Comparison of ENCODE assay signal across 8 cellular contexts in genomic region chr19:10769533-10770491, GRCh38. TPM values are rescaled to one million over a fixed set of nuclear protein-coding genes. Genes with fewer than 3 reads are reported as not detected.
DNase-seq lines count a peak whose midpoint lies in the region; ATAC-seq and TF ChIP-seq lines count a peak whose summit lies in the region.

No MANE protein-coding gene starts in this region.

- no peak for ATAC-seq in GM21619 (IDR thresholded peaks at IDR 0.05; ENCODE audit: unreplicated experiment)
- ATAC-seq in HG02970 (IDR thresholded peaks at IDR 0.05; ENCODE audit: low FRiP score, unreplicated experiment): no peak

- DNase-seq in AG04450 (ENCODE audit: low read depth, low spot score): no peak
- DNase-seq in Karpas-422: peak; percentile 59
- DNase-seq in choroid plexus epithelial cell (ENCODE audit: low read depth): peak; percentile 54
- peak; percentile 27 to 54 for DNase-seq in tibial nerve (ENCODE audit: low spot score in 2 of 2)
- no peak for DNase-seq in progenitor cell of endocrine pancreas (ENCODE audit: low spot score, unreplicated experiment)

- H3K4me1 ChIP-seq in Karpas-422 (ENCODE audit: low read length) (no peaks in the 10 kb centered on the region), liver (ENCODE audit: control insufficient read depth in 4 of 4, insufficient read depth in 4 of 4, low read length in 3 of 4) (peaks cover 27 to 54% (median 49%) of the 10 kb centered on the region in 4 donors), tibial nerve (peaks cover 0 to 53% (median 29%) of the 10 kb centered on the region in 4 donors)

- 51% methylated on average over 21 of the region's 21 CpGs for WGBS in liver
- WGBS in tibial nerve, 2 donors: 59 to 61% methylated on average over 16 to 21 of the region's 21 CpGs

- H3K27me3 ChIP-seq in AG04450 (ENCODE audit: control insufficient read depth, insufficient read depth, low read length) (no peaks in the 10 kb centered on the region), Karpas-422 (ENCODE audit: low read length) (no peaks in the 10 kb centered on the region), liver (ENCODE audit: control insufficient read depth in 4 of 4, insufficient read depth in 4 of 4, low read length in 3 of 4) (no peaks in the 10 kb centered on the region), tibial nerve (no peaks in the 10 kb centered on the region)

- no peak overlapping the region for H3K4me3 Mint-ChIP-seq in progenitor cell of endocrine pancreas (ENCODE audit: low read depth)

- H3K27ac Mint-ChIP-seq in progenitor cell of endocrine pancreas: no peak overlapping the region

- H3K4me1 Mint-ChIP-seq in progenitor cell of endocrine pancreas (ENCODE audit: low read depth): no peaks in the 10 kb centered on the region

- H3K27ac ChIP-seq in AG04450 (ENCODE audit: low read depth, low read length) (no peak overlapping the region), Karpas-422 (ENCODE audit: low read length) (no peak overlapping the region), liver (ENCODE audit: low read depth in 1 of 2, low read length in 2 of 2) (peak overlapping the region; percentile 69 to 79), tibial nerve (peak overlapping the region in 3 of 4 donors; percentile 13 to 85 (median 72))

- H3K4me3 ChIP-seq in AG04450 (ENCODE audit: low read depth, low read length): no peak overlapping the region
- H3K4me3 ChIP-seq in Karpas-422 (ENCODE audit: low read length): no peak overlapping the region
- no peak overlapping the region for H3K4me3 ChIP-seq in choroid plexus epithelial cell (ENCODE audit: low read depth, low read length)
- H3K4me3 ChIP-seq in liver (ENCODE audit: low read depth in 1 of 3, low read length in 3 of 3): no peak overlapping the region
- no peak overlapping the region for H3K4me3 ChIP-seq in tibial nerve

- H3K36me3 ChIP-seq in Karpas-422 (ENCODE audit: insufficient read depth, low read length): peaks cover 3% of the 10 kb centered on the region; the same call in 1 of the 2 replicates
- H3K36me3 ChIP-seq in liver (ENCODE audit: control insufficient read depth in 4 of 4, insufficient read depth in 3 of 4, low read depth in 1 of 4, low read length in 3 of 4): peaks cover 0 to 12% (median 6%) of the 10 kb centered on the region in 4 donors
- peaks cover 0 to 25% (median 3%) of the 10 kb centered on the region in 3 donors for H3K36me3 ChIP-seq in tibial nerve

- no peaks in the 10 kb centered on the region for H3K9me3 Mint-ChIP-seq in progenitor cell of endocrine pancreas (ENCODE audit: low read depth)

- H4K20me1 ChIP-seq in Karpas-422 (ENCODE audit: insufficient read depth, low read depth, low read length): no peaks in the 10 kb centered on the region

- TF ChIP-seq RAD21 in liver (IDR thresholded peaks at IDR 0.05): peak; percentile 71 to 80

- peaks cover 8% of the 10 kb centered on the region for H3K36me3 Mint-ChIP-seq in progenitor cell of endocrine pancreas (ENCODE audit: insufficient read depth)

- no peak for TF ChIP-seq POLR2A in tibial nerve (IDR thresholded peaks at IDR 0.05)

- H3K27me3 Mint-ChIP-seq in progenitor cell of endocrine pancreas: no peaks in the 10 kb centered on the region

- no peaks in the 10 kb centered on the region for H3K9me3 ChIP-seq in AG04450 (ENCODE audit: control insufficient read depth, insufficient read depth, low read length)
- H3K9me3 ChIP-seq in Karpas-422 (ENCODE audit: low read length): no peaks in the 10 kb centered on the region
- no peaks in the 10 kb centered on the region for H3K9me3 ChIP-seq in liver (ENCODE audit: control insufficient read depth in 4 of 4, low read length in 3 of 4)
- H3K9me3 ChIP-seq in tibial nerve: no peaks in the 10 kb centered on the region

- H3K4me2 ChIP-seq in Karpas-422 (ENCODE audit: low read depth, low read length, poor library complexity, severe bottlenecking): no peak overlapping the region

- peak in 1 of 2 donors; percentile 10 for TF ChIP-seq EP300 in tibial nerve (IDR thresholded peaks at IDR 0.05)

- CTCF ChIA-PET in AG04450 (lab: Charles Lee): interaction anchor here (1.3 to 1.5 kb wide), 3 partner anchors 52 to 95 kb away, joined by 3 to 4 read pairs (median 4); partner anchors contain the start of gene DNM2

- H3K9ac ChIP-seq in Karpas-422 (ENCODE audit: low read length) (no peak overlapping the region), liver (ENCODE audit: low read depth in 1 of 2, low read length in 2 of 2) (peak overlapping the region in 1 of 2 donors; percentile 62)

- no peaks in the 10 kb centered on the region for H3K9me2 ChIP-seq in Karpas-422 (replicated peaks; ENCODE audit: insufficient read depth, low read length)

- TF ChIP-seq CTCF in AG04450 (IDR thresholded peaks at IDR 0.05; ENCODE audit: low read depth, low read length) (peak; percentile 33), choroid plexus epithelial cell (conservative IDR thresholded peaks at IDR 0.05; ENCODE audit: low read depth, low read length) (peak; percentile 53), liver (IDR thresholded peaks at IDR 0.05; ENCODE audit: low read depth, low read length, missing input control) (peak; percentile 41), tibial nerve (IDR thresholded peaks at IDR 0.05) (peak in 2 of 5 experiments; percentile 26 to 37), progenitor cell of endocrine pancreas (IDR thresholded peaks at IDR 0.05; ENCODE audit: unreplicated experiment) (no peak)

- H3K79me2 ChIP-seq in Karpas-422 (ENCODE audit: low read length): peaks cover 45% of the 10 kb centered on the region

- no peak overlapping the region for H2AFZ ChIP-seq in Karpas-422 (ENCODE audit: low read length)

- POLR2A ChIA-PET in AG04450 (lab: Yijun Ruan, JAX): interaction anchor here (0.7 to 1.0 kb wide), 2 partner anchors 22 to 51 kb away, joined by 3 to 8 read pairs; no protein-coding TSS in a partner anchor

TF ChIP-seq in liver, 16 proteins besides CTCF, POLR2A, EP300 and RAD21:
- TF ChIP-seq RXRA (IDR thresholded peaks at IDR 0.05): peak; percentile 57 to 69
- peak; percentile 24 for TF ChIP-seq NR2F2 (IDR thresholded peaks at IDR 0.05)
- peak; percentile 61 for TF ChIP-seq SP1 (IDR thresholded peaks at IDR 0.05)
- TF ChIP-seq YY1 (IDR thresholded peaks at IDR 0.05): no peak
- peak; percentile 28 to 39 for TF ChIP-seq HNF4A (conservative IDR thresholded peaks at IDR 0.05)
- no peak for TF ChIP-seq JUND (IDR thresholded peaks at IDR 0.05)

RNA-seq across cellular contexts. Expression of gene DNM2, which starts 51.9 kb away (rescaled TPM):
- 36.9 and 49.1 TPM in 2 replicates for polyA plus RNA-seq in AG04450 (2011; rRNA removed)
- polyA minus RNA-seq in AG04450 (2011; rRNA and poly(A)+ RNA removed): 126 and 150 TPM in 2 replicates
- 91.1 and 93.7 TPM in 2 replicates for total RNA-seq in Karpas-422 (2014; rRNA removed; shearing (Covaris generic); ENCODE audit: low replicate concordance)
- 10 to 100 TPM; 79.5 to 95.1 TPM for total RNA-seq in liver
- 10 to 100 TPM; 23.1 to 38.6 TPM for polyA plus RNA-seq in liver
- total RNA-seq in tibial nerve: 100 to 1,000 TPM in 3 of 4 donors, 10 to 100 TPM in 1; 99.4 to 220 (median 140) TPM
- 124 and 127 TPM in 2 replicates for total RNA-seq in progenitor cell of endocrine pancreas

Comparison
In these comparisons a context has a peak if more than half of its experiments do, and no peak if none do; other contexts are left out.
1. DNase-seq: peak in Karpas-422 (single experiment), choroid plexus epithelial cell (single experiment) and tibial nerve (2 of 2); none in AG04450 (single experiment) and progenitor cell of endocrine pancreas (single experiment).
2. H3K27ac ChIP-seq: peak in liver (2 of 2) and tibial nerve (3 of 4); none in AG04450 (single experiment) and Karpas-422 (single experiment).